ENCODE assay signal across 9 cellular contexts in the genomic region with DNA sequence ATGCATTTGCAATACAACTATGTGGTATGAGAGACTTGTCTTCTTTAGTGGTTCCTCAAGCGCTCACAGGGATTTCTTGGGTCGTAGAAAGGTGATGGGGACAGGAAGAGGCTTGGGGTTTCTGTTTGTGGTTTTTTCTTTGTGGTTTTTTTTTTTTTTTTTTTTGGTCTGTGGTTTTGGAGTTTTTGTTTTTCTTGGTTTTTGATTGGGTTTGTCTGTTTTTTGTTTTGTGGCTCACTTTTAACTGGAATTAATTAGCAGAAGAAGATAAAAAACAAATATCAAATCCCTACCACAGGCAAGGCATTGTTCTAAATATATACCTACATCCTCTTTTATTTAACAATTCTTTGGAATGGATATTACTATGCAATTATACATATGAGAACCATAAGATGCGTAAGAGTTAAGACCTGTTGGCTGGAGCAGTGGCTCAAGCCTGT. TPM values are rescaled to one million over a fixed set of nuclear protein-coding genes. Genes with fewer than 3 reads are reported as not detected.
DNase-seq lines count a peak whose midpoint lies in the region; ATAC-seq, FAIRE-seq and TF ChIP-seq lines count a peak whose summit lies in the region.
"Had no signal": no experiment of that assay in that cellular context is flagged by ENCODE, and none has a peak within 500 bp of the region (broad histone marks: within the 10 kb centered on the region; RNA-seq: fewer than 3 reads in every experiment).

No MANE protein-coding gene starts in this region.

- no peak overlapping the region for H2AFZ ChIP-seq in astrocyte (ENCODE audit: low read depth, low read length)

- no peak overlapping the region for H3K27ac Mint-ChIP-seq in astrocyte (ENCODE audit: unreplicated experiment)

- H3K27me3 Mint-ChIP-seq in astrocyte (ENCODE audit: low read depth, unreplicated experiment): peaks cover 42% of the 10 kb centered on the region

- no peaks in the 10 kb centered on the region for H3K79me2 ChIP-seq in astrocyte (ENCODE audit: insufficient read depth, low read length)

- ATAC-seq in HG03280 (IDR thresholded peaks at IDR 0.05; ENCODE audit: unreplicated experiment): no peak
- no peak for ATAC-seq in GM21529 (IDR thresholded peaks at IDR 0.05; ENCODE audit: unreplicated experiment)
- no peak for ATAC-seq in HG03469 (IDR thresholded peaks at IDR 0.05; ENCODE audit: unreplicated experiment)

- H3K9ac ChIP-seq in astrocyte (ENCODE audit: low read length): no peak overlapping the region

- peaks cover 4% of the 10 kb centered on the region for H3K9me3 ChIP-seq in astrocyte (ENCODE audit: insufficient read depth, low read depth, low read length)

- no peak overlapping the region for H3K4me2 ChIP-seq in astrocyte (ENCODE audit: low read length)

- H4K20me1 ChIP-seq in astrocyte (ENCODE audit: insufficient read depth, low read length): peaks cover 20% of the 10 kb centered on the region

- no peaks in the 10 kb centered on the region for H3K4me1 Mint-ChIP-seq in astrocyte (ENCODE audit: low read depth, unreplicated experiment)

- no peak overlapping the region for H3K4me3 Mint-ChIP-seq in astrocyte (ENCODE audit: unreplicated experiment)

- no peaks in the 10 kb centered on the region for H3K36me3 Mint-ChIP-seq in astrocyte (ENCODE audit: low read depth, unreplicated experiment)

- H3K27ac ChIP-seq in astrocyte (ENCODE audit: low read depth, low read length): no peak overlapping the region

- TF ChIP-seq CTCF in astrocyte (IDR thresholded peaks at IDR 0.05; ENCODE audit: insufficient read depth, low read depth, low read length): no peak

- H3K4me3 ChIP-seq in astrocyte (ENCODE audit: insufficient read depth, low read depth, low read length): no peak overlapping the region
- H3K4me3 ChIP-seq: lung had no signal

- FAIRE-seq in astrocyte (lab: Jason Lieb, UNC) (no peak), urothelium cell line (lab: Jason Lieb, UNC) (no peak)

- peaks cover 27% of the 10 kb centered on the region for H3K27me3 ChIP-seq in astrocyte (ENCODE audit: insufficient read depth, low read length)

- peaks cover 8% of the 10 kb centered on the region for H3K9me3 Mint-ChIP-seq in astrocyte (ENCODE audit: unreplicated experiment)

- peaks cover 6% of the 10 kb centered on the region for H3K4me1 ChIP-seq in astrocyte (ENCODE audit: insufficient read depth, low read length)

- no peaks in the 10 kb centered on the region for H3K36me3 ChIP-seq in astrocyte (ENCODE audit: insufficient read depth, low read length)

- peak; percentile 7 for DNase-seq in stimulated activated CD4-positive, alpha-beta T cell treated with anti-CD3 and anti-CD28 coated beads, Interleukin-1b, Interleukin-23, amount 100 ng/mL, for 48 hours
- DNase-seq in stimulated activated CD4-positive, alpha-beta T cell treated with anti-CD3 and anti-CD28 coated beads, Interleukin-4, amount 100 ng/mL, for 1 hour: no peak
- DNase-seq in NOMO-1 treated with DMSO at 0.1 percent for 48 hours (lab: John Stamatoyannopoulos, UW; ENCODE audit: unreplicated experiment) (peak; percentile 92), astrocyte (ENCODE audit: low read depth) (peak; percentile 69), urothelium cell line (ENCODE audit: low spot score) (peak; percentile 58)

RNA-seq across cellular contexts. Expression of gene TTC28, which starts 5.5 kb away (rescaled TPM):
- 23.2 and 24.4 TPM in 2 replicates for total RNA-seq in astrocyte
